12 cellular contexts compared by ENCODE assay signal in genomic region chr18:2969695-2970094, GRCh38. TPM values are rescaled to one million over a fixed set of nuclear protein-coding genes. Genes with fewer than 3 reads are reported as not detected.
DNase-seq lines count a peak whose midpoint lies in the region; ATAC-seq and TF ChIP-seq lines count a peak whose summit lies in the region.
"Had no signal": no experiment of that assay in that cellular context is flagged by ENCODE, and none has a peak within 500 bp of the region (broad histone marks: within the 10 kb centered on the region; RNA-seq: fewer than 3 reads in every experiment).

No MANE protein-coding gene starts in this region.

- no peaks in the 10 kb centered on the region for H3K27me3 ChIP-seq in stomach

- peak overlapping the region; percentile 83 for H3K27ac Mint-ChIP-seq in activated CD4-positive, alpha-beta T cell treated with anti-CD3 and anti-CD28 coated beads, Interleukin-2, amount 10 ng/mL, durations not matched to agents 24 days and 14 days
- peak overlapping the region; percentile 93 for H3K27ac Mint-ChIP-seq in T-helper 2 cell treated with Interferon-gamma antibody and Interleukin-4, amounts not matched to agents 5 μg/mL and 100 μg/mL, for 36 hours

- H3K4me1 Mint-ChIP-seq in activated CD4-positive, alpha-beta T cell treated with anti-CD3 and anti-CD28 coated beads, Interleukin-2, amount 10 ng/mL, durations not matched to agents 24 days and 14 days, result peaks cover 81% of the 10 kb centered on the region
- peaks cover 75% of the 10 kb centered on the region for H3K4me1 Mint-ChIP-seq in T-helper 2 cell treated with Interferon-gamma antibody and Interleukin-4, amounts not matched to agents 5 μg/mL and 100 μg/mL, for 36 hours (ENCODE audit: low read depth)

- H3K27me3 Mint-ChIP-seq in activated CD4-positive, alpha-beta T cell treated with anti-CD3 and anti-CD28 coated beads, Interleukin-2, amount 10 ng/mL, durations not matched to agents 24 days and 14 days, result no peaks in the 10 kb centered on the region
- H3K27me3 Mint-ChIP-seq in T-helper 2 cell treated with Interferon-gamma antibody and Interleukin-4, amounts not matched to agents 5 μg/mL and 100 μg/mL, for 36 hours (ENCODE audit: low read depth), result no peaks in the 10 kb centered on the region

- TF ChIP-seq POLR2A in erythroblast (IDR thresholded peaks at IDR 0.05; ENCODE audit: low read length) (no peak), stomach (IDR thresholded peaks at IDR 0.05) (no peak)

- peak overlapping the region in 4 of 5 donors; percentile 30 to 75 (median 68) for H3K27ac ChIP-seq in stomach

- H3K36me3 Mint-ChIP-seq in activated CD4-positive, alpha-beta T cell treated with anti-CD3 and anti-CD28 coated beads, Interleukin-2, amount 10 ng/mL, durations not matched to agents 24 days and 14 days (ENCODE audit: low read depth), result peaks cover 53% of the 10 kb centered on the region
- peaks cover 40% of the 10 kb centered on the region for H3K36me3 Mint-ChIP-seq in T-helper 2 cell treated with Interferon-gamma antibody and Interleukin-4, amounts not matched to agents 5 μg/mL and 100 μg/mL, for 36 hours (ENCODE audit: low read depth)

- TF ChIP-seq CTCF in stomach (IDR thresholded peaks at IDR 0.05), result no peak

- no peak for TF ChIP-seq EP300 in stomach (IDR thresholded peaks at IDR 0.05)

- 58 to 75% (median 72%) methylated on average over 3 of the region's 3 CpGs for WGBS in stomach, 5 donors

- ATAC-seq in esophagus mucosa (no peak), GM21515 (IDR thresholded peaks at IDR 0.05; ENCODE audit: unreplicated experiment) (no peak)

- peak overlapping the region; percentile 83 for H3K4me3 Mint-ChIP-seq in activated CD4-positive, alpha-beta T cell treated with anti-CD3 and anti-CD28 coated beads, Interleukin-2, amount 10 ng/mL, durations not matched to agents 24 days and 14 days
- H3K4me3 Mint-ChIP-seq in T-helper 2 cell treated with Interferon-gamma antibody and Interleukin-4, amounts not matched to agents 5 μg/mL and 100 μg/mL, for 36 hours, result peak overlapping the region; percentile 78

- no peaks in the 10 kb centered on the region for H3K9me3 ChIP-seq in stomach

- no peak overlapping the region for H3K4me3 ChIP-seq in stomach

- H3K36me3 ChIP-seq in stomach, result no peaks in the 10 kb centered on the region

- H3K9me3 Mint-ChIP-seq in activated CD4-positive, alpha-beta T cell treated with anti-CD3 and anti-CD28 coated beads, Interleukin-2, amount 10 ng/mL, durations not matched to agents 24 days and 14 days, result no peaks in the 10 kb centered on the region
- H3K9me3 Mint-ChIP-seq in T-helper 2 cell treated with Interferon-gamma antibody and Interleukin-4, amounts not matched to agents 5 μg/mL and 100 μg/mL, for 36 hours, result no peaks in the 10 kb centered on the region

- no peak for DNase-seq in activated CD4-positive, alpha-beta T cell treated with anti-CD3 and anti-CD28 coated beads, Interleukin-2, amount 10 ng/mL, durations not matched to agents 24 days and 14 days
- DNase-seq in activated CD4-positive, alpha-beta T cell treated with anti-CD3 and anti-CD28 coated beads, Interleukin-2, amount 50 U/mL, for 4 hours, result no peak
- no peak for DNase-seq in T-helper 2 cell treated with Interferon-gamma antibody and Interleukin-4, amounts not matched to agents 5 μg/mL and 100 μg/mL, for 36 hours (ENCODE audit: low spot score)
- peak; percentile 57 to 69 for DNase-seq in erythroblast (lab: John Stamatoyannopoulos, UW)
- DNase-seq in stomach, result no peak
- DNase-seq in DMS153 (lab: John Stamatoyannopoulos, UW), result no peak
- DNase-seq: activated CD4-positive, alpha-beta T cell treated with anti-CD3 and anti-CD28 coated beads for 4 hours; Calu3; dermis blood vessel endothelial cell; substantia nigra had no signal

- peaks cover 53 to 83% (median 67%) of the 10 kb centered on the region in 4 donors for H3K4me1 ChIP-seq in stomach

- intact Hi-C loops in activated CD4-positive, alpha-beta T cell treated with anti-CD3 and anti-CD28 coated beads, Interleukin-2, amount 10 ng/mL, durations not matched to agents 24 days and 14 days (cut with micrococcal nuclease), result loop anchor here (5.0 kb wide), 2 partner anchors 43 to 628 kb away; partner anchors contain the start of gene LPIN2
- intact Hi-C loops in stomach (cut with DNase I; ENCODE audit: low total_unique reads), result no loop called here

RNA-seq across cellular contexts. Expression of gene LPIN2, which starts 43.2 kb away (rescaled TPM):
- 111 and 118 TPM in 2 replicates for total RNA-seq in activated CD4-positive, alpha-beta T cell treated with anti-CD3 and anti-CD28 coated beads, Interleukin-2, amount 10 ng/mL, durations not matched to agents 24 days and 14 days
- total RNA-seq in stomach (10 to 100 TPM in 4 of 5 donors, 1 to 10 TPM in 1; 9.3 to 86.8 (median 13.4) TPM), esophagus mucosa (6.9 TPM)
- polyA plus RNA-seq in stomach, result 10 to 100 TPM in 2 of 3 donors, 1 to 10 TPM in 1; 4.0 to 42.8 (median 12.5) TPM

Comparison
In these comparisons a context has a peak if more than half of its experiments do, and no peak if none do; other contexts are left out.
1. DNase-seq: peak in erythroblast (2 of 2); none in activated CD4-positive, alpha-beta T cell treated with anti-CD3 and anti-CD28 coated beads, Interleukin-2, amount 10 ng/mL, durations not matched to agents 24 days and 14 days (single experiment), activated CD4-positive, alpha-beta T cell treated with anti-CD3 and anti-CD28 coated beads, Interleukin-2, amount 50 U/mL, for 4 hours (0 of 2), T-helper 2 cell treated with Interferon-gamma antibody and Interleukin-4, amounts not matched to agents 5 μg/mL and 100 μg/mL, for 36 hours (single experiment), stomach (single experiment) and DMS153 (single experiment).